7 cellular contexts compared by ENCODE assay signal in genomic region chr7:131007439-131008330, GRCh38.
DNase-seq lines count a peak whose midpoint lies in the region; TF ChIP-seq lines count a peak whose summit lies in the region.

No MANE protein-coding gene starts in this region.

- H3K27ac ChIP-seq in HEK293 (ENCODE audit: extremely low read depth, low read depth, low read length) (no peak overlapping the region), transverse colon (peak overlapping the region; percentile 76 to 84 (median 82))

- no peak for TF ChIP-seq POLR2A in erythroblast (IDR thresholded peaks at IDR 0.05; ENCODE audit: low read length)
- no peak for TF ChIP-seq POLR2A in transverse colon (IDR thresholded peaks at IDR 0.05)

- intact Hi-C loops in transverse colon (cut with DNase I; ENCODE audit: low total_unique reads), result loop anchor here (5.0 kb wide), 1 partner anchor 110 kb away; no protein-coding TSS in a partner anchor

- H3K36me3 ChIP-seq in HEK293 (ENCODE audit: control insufficient read depth in 2 of 2, insufficient read depth in 1 of 2, low read length in 2 of 2) (no peaks in the 10 kb centered on the region), transverse colon (no peaks in the 10 kb centered on the region)

- peak; percentile 82 for TF ChIP-seq CTCF in HEK293 (tag by site-specific recombination; IDR thresholded peaks at IDR 0.05)
- TF ChIP-seq CTCF in transverse colon (IDR thresholded peaks at IDR 0.05), result peak; percentile 39 to 82 (median 60)

- no peak for TF ChIP-seq EP300 in transverse colon (IDR thresholded peaks at IDR 0.05; ENCODE audit: low read depth)

- in situ Hi-C loops in transverse colon (cut with MboI; ENCODE audit: low pct_ligation_motif_present in 1 of 4, low pct_unique_long_range_greater_than_20kb in 1 of 4, low sequenced_read_pairs in 3 of 4), result loop anchor here in 1 of 4 donors (10.0 kb wide), 1 partner anchor 103 kb away; no protein-coding TSS in a partner anchor

- H3K4me3 ChIP-seq in HEK293 (ENCODE audit: low read depth, low read length), result no peak overlapping the region
- H3K4me3 ChIP-seq in transverse colon, result no peak overlapping the region

- no peaks in the 10 kb centered on the region for H3K9me3 ChIP-seq in HEK293 (ENCODE audit: control insufficient read depth, insufficient read depth, low read depth, low read length)
- peaks cover 0 to 2% of the 10 kb centered on the region in 2 donors for H3K9me3 ChIP-seq in transverse colon

- CTCF ChIA-PET in HEK293 (lab: Yijun Ruan, JAX), result interaction anchor here (0.7 to 4.0 kb wide), 14 partner anchors 9 to 133 kb away, joined by 3 to 68 read pairs (median 5); no protein-coding TSS in a partner anchor

- DNase-seq in GM04504 (ENCODE audit: low read depth) (peak; percentile 60), NCI-H524 (lab: John Stamatoyannopoulos, UW) (peak; percentile 39 to 61), activated T-cell treated with anti-CD3 and anti-CD28 coated beads for 1 hour (ENCODE audit: low read depth) (peak; percentile 35), erythroblast (lab: John Stamatoyannopoulos, UW) (peak; percentile 69 to 74), myocyte (ENCODE audit: low read depth) (peak; percentile 93), transverse colon (peak; percentile 82)

- POLR2A ChIA-PET in HEK293 (lab: Yijun Ruan, JAX), result no interaction called here

- H3K27me3 ChIP-seq in transverse colon, result no peaks in the 10 kb centered on the region

- 18 to 19% methylated on average over 11 to 19 of the region's 19 CpGs for WGBS in transverse colon (ENCODE audit: low coverage in 1 of 2), 2 donors

- H3K4me1 ChIP-seq in HEK293 (ENCODE audit: control insufficient read depth, insufficient read depth, low read length) (peaks cover 12% of the 10 kb centered on the region), transverse colon (peaks cover 33 to 83% (median 47%) of the 10 kb centered on the region in 4 donors)

TF ChIP-seq in HEK293, 187 proteins besides CTCF, POLR2A, EP300 and RAD21 (continues in another document):
- TF ChIP-seq ZNF660 (tag by site-specific recombination; IDR thresholded peaks at IDR 0.05) (peak; percentile 40; the same call in 1 of the 2 replicates), ZNF561 (tag by site-specific recombination; IDR thresholded peaks at IDR 0.05; ENCODE audit: borderline replicate concordance) (no peak), ZNF2 (tag by site-specific recombination; IDR thresholded peaks at IDR 0.05) (peak; percentile 46; the same call in 1 of the 2 replicates), ZNF18 (tag by site-specific recombination; IDR thresholded peaks at IDR 0.05) (no peak), ZNF146 (tag by site-specific recombination; IDR thresholded peaks at IDR 0.05) (no peak), ZNF629 (tag by site-specific recombination; IDR thresholded peaks at IDR 0.05) (peak; percentile 69), ZNF335 (tag by site-specific recombination; conservative IDR thresholded peaks at IDR 0.05) (no peak)
- TF ChIP-seq, protein P1, sequence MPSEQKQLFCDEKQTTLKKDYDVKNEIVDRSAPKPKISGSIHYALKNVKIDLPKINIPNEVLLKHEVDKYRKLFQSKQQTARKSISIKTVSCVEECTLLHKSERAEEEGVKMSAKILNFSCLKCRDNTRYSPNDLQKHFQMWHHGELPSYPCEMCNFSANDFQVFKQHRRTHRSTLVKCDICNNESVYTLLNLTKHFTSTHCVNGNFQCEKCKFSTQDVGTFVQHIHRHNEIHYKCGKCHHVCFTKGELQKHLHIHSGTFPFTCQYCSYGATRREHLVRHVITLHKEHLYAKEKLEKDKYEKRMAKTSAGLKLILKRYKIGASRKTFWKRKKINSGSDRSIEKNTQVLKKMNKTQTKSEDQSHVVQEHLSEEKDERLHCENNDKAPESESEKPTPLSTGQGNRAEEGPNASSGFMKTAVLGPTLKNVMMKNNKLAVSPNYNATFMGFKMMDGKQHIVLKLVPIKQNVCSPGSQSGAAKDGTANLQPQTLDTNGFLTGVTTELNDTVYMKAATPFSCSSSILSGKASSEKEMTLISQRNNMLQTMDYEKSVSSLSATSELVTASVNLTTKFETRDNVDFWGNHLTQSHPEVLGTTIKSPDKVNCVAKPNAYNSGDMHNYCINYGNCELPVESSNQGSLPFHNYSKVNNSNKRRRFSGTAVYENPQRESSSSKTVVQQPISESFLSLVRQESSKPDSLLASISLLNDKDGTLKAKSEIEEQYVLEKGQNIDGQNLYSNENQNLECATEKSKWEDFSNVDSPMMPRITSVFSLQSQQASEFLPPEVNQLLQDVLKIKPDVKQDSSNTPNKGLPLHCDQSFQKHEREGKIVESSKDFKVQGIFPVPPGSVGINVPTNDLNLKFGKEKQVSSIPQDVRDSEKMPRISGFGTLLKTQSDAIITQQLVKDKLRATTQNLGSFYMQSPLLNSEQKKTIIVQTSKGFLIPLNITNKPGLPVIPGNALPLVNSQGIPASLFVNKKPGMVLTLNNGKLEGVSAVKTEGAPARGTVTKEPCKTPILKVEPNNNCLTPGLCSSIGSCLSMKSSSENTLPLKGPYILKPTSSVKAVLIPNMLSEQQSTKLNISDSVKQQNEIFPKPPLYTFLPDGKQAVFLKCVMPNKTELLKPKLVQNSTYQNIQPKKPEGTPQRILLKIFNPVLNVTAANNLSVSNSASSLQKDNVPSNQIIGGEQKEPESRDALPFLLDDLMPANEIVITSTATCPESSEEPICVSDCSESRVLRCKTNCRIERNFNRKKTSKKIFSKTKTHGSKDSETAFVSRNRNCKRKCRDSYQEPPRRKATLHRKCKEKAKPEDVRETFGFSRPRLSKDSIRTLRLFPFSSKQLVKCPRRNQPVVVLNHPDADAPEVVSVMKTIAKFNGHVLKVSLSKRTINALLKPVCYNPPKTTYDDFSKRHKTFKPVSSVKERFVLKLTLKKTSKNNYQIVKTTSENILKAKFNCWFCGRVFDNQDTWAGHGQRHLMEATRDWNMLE (tag by site-specific recombination; conservative IDR thresholded peaks at IDR 0.05; ENCODE audit: low read depth), result peak; percentile 64; the same call in 1 of the 2 replicates
- TF ChIP-seq, protein P2, sequence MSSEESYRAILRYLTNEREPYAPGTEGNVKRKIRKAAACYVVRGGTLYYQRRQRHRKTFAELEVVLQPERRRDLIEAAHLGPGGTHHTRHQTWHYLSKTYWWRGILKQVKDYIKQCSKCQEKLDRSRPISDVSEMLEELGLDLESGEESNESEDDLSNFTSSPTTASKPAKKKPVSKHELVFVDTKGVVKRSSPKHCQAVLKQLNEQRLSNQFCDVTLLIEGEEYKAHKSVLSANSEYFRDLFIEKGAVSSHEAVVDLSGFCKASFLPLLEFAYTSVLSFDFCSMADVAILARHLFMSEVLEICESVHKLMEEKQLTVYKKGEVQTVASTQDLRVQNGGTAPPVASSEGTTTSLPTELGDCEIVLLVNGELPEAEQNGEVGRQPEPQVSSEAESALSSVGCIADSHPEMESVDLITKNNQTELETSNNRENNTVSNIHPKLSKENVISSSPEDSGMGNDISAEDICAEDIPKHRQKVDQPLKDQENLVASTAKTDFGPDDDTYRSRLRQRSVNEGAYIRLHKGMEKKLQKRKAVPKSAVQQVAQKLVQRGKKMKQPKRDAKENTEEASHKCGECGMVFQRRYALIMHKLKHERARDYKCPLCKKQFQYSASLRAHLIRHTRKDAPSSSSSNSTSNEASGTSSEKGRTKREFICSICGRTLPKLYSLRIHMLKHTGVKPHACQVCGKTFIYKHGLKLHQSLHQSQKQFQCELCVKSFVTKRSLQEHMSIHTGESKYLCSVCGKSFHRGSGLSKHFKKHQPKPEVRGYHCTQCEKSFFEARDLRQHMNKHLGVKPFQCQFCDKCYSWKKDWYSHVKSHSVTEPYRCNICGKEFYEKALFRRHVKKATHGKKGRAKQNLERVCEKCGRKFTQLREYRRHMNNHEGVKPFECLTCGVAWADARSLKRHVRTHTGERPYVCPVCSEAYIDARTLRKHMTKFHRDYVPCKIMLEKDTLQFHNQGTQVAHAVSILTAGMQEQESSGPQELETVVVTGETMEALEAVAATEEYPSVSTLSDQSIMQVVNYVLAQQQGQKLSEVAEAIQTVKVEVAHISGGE (tag by site-specific recombination; conservative IDR thresholded peaks at IDR 0.05; ENCODE audit: low read depth), result peak; percentile 45; the same call in 1 of the 2 replicates
- TF ChIP-seq, protein P3, sequence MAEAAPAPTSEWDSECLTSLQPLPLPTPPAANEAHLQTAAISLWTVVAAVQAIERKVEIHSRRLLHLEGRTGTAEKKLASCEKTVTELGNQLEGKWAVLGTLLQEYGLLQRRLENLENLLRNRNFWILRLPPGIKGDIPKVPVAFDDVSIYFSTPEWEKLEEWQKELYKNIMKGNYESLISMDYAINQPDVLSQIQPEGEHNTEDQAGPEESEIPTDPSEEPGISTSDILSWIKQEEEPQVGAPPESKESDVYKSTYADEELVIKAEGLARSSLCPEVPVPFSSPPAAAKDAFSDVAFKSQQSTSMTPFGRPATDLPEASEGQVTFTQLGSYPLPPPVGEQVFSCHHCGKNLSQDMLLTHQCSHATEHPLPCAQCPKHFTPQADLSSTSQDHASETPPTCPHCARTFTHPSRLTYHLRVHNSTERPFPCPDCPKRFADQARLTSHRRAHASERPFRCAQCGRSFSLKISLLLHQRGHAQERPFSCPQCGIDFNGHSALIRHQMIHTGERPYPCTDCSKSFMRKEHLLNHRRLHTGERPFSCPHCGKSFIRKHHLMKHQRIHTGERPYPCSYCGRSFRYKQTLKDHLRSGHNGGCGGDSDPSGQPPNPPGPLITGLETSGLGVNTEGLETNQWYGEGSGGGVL (tag by site-specific recombination; IDR thresholded peaks at IDR 0.05), result no peak

Comparison
In these comparisons a context has a peak if more than half of its experiments do, and no peak if none do; other contexts are left out.
1. DNase-seq: peak in every context shown above with its lines; median percentile 93 in myocyte; 82 in transverse colon; 72 in erythroblast; 60 in GM04504; 50 in NCI-H524; 35 in activated T-cell treated with anti-CD3 and anti-CD28 coated beads for 1 hour.